2 cellular contexts compared by ENCODE assay signal in the genomic region with DNA sequence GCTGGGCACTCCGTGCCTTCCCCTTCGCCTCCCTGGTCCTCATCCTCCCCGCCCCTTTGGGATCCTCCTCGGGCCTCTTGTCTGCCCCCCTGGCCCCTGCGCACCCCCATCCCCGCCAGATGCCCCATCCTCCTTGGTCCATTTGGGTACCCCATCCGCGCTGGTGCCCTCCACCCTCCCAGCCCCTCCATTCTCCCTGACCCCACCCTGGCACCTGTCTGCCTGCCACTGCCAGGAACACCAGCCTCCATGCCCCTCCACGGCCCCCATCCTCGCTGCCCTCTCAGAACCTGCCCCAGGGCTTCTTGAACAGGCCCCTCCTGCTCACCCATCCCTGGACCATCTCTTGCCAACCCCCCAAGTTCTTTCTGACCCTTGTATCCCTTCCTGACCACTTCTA.
TF ChIP-seq lines count a peak whose summit lies in the region.

No MANE protein-coding gene starts in this region.

TF ChIP-seq in GM12878, 131 proteins besides CTCF, POLR2A, EP300 and RAD21:
- TF ChIP-seq HDGF (IDR thresholded peaks at IDR 0.05) (0 out of 2 replicates have a peak, but pooled peaks have one; percentile 27), GABPA (IDR thresholded peaks at IDR 0.05; ENCODE audit: low read depth) (no peak), JUNB (IDR thresholded peaks at IDR 0.05) (no peak), NR2C1 (IDR thresholded peaks at IDR 0.05) (no peak), NR2C2 (IDR thresholded peaks at IDR 0.05; ENCODE audit: borderline replicate concordance, control insufficient read depth, insufficient read length, low read depth) (no peak)
- TF ChIP-seq, protein P1, sequence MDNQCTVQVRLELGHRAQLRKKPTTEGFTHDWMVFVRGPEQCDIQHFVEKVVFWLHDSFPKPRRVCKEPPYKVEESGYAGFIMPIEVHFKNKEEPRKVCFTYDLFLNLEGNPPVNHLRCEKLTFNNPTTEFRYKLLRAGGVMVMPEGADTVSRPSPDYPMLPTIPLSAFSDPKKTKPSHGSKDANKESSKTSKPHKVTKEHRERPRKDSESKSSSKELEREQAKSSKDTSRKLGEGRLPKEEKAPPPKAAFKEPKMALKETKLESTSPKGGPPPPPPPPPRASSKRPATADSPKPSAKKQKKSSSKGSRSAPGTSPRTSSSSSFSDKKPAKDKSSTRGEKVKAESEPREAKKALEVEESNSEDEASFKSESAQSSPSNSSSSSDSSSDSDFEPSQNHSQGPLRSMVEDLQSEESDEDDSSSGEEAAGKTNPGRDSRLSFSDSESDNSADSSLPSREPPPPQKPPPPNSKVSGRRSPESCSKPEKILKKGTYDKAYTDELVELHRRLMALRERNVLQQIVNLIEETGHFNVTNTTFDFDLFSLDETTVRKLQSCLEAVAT (IDR thresholded peaks at IDR 0.05) = 0 out of 2 replicates have a peak, but pooled peaks have one; percentile 31

TF ChIP-seq in liver, 16 proteins besides CTCF, POLR2A, EP300 and RAD21:
- TF ChIP-seq HNF4G (IDR thresholded peaks at IDR 0.05) (no peak), TAF1 (conservative IDR thresholded peaks at IDR 0.05) (no peak), NR2F2 (IDR thresholded peaks at IDR 0.05) (no peak), SP1 (IDR thresholded peaks at IDR 0.05) (no peak), RXRA (IDR thresholded peaks at IDR 0.05) (no peak), HNF4A (conservative IDR thresholded peaks at IDR 0.05) (no peak), JUND (IDR thresholded peaks at IDR 0.05) (no peak), EGR1 (IDR thresholded peaks at IDR 0.05; ENCODE audit: low read depth in 2 of 2) (no peak), GABPA (IDR thresholded peaks at IDR 0.05 in 1 of 2, conservative IDR thresholded peaks at IDR 0.05 in 1 of 2) (no peak), FOXA2 (IDR thresholded peaks at IDR 0.05) (no peak), FOXA1 (IDR thresholded peaks at IDR 0.05) (no peak)
- TF ChIP-seq, protein P2, sequence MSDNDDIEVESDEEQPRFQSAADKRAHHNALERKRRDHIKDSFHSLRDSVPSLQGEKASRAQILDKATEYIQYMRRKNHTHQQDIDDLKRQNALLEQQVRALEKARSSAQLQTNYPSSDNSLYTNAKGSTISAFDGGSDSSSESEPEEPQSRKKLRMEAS (IDR thresholded peaks at IDR 0.05) = no peak
- TF ChIP-seq, protein P3, sequence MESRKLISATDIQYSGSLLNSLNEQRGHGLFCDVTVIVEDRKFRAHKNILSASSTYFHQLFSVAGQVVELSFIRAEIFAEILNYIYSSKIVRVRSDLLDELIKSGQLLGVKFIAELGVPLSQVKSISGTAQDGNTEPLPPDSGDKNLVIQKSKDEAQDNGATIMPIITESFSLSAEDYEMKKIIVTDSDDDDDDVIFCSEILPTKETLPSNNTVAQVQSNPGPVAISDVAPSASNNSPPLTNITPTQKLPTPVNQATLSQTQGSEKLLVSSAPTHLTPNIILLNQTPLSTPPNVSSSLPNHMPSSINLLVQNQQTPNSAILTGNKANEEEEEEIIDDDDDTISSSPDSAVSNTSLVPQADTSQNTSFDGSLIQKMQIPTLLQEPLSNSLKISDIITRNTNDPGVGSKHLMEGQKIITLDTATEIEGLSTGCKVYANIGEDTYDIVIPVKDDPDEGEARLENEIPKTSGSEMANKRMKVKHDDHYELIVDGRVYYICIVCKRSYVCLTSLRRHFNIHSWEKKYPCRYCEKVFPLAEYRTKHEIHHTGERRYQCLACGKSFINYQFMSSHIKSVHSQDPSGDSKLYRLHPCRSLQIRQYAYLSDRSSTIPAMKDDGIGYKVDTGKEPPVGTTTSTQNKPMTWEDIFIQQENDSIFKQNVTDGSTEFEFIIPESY (IDR thresholded peaks at IDR 0.05) = no peak
- TF ChIP-seq, protein P4, sequence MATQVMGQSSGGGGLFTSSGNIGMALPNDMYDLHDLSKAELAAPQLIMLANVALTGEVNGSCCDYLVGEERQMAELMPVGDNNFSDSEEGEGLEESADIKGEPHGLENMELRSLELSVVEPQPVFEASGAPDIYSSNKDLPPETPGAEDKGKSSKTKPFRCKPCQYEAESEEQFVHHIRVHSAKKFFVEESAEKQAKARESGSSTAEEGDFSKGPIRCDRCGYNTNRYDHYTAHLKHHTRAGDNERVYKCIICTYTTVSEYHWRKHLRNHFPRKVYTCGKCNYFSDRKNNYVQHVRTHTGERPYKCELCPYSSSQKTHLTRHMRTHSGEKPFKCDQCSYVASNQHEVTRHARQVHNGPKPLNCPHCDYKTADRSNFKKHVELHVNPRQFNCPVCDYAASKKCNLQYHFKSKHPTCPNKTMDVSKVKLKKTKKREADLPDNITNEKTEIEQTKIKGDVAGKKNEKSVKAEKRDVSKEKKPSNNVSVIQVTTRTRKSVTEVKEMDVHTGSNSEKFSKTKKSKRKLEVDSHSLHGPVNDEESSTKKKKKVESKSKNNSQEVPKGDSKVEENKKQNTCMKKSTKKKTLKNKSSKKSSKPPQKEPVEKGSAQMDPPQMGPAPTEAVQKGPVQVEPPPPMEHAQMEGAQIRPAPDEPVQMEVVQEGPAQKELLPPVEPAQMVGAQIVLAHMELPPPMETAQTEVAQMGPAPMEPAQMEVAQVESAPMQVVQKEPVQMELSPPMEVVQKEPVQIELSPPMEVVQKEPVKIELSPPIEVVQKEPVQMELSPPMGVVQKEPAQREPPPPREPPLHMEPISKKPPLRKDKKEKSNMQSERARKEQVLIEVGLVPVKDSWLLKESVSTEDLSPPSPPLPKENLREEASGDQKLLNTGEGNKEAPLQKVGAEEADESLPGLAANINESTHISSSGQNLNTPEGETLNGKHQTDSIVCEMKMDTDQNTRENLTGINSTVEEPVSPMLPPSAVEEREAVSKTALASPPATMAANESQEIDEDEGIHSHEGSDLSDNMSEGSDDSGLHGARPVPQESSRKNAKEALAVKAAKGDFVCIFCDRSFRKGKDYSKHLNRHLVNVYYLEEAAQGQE (IDR thresholded peaks at IDR 0.05) = no peak
